In the genomic region with DNA sequence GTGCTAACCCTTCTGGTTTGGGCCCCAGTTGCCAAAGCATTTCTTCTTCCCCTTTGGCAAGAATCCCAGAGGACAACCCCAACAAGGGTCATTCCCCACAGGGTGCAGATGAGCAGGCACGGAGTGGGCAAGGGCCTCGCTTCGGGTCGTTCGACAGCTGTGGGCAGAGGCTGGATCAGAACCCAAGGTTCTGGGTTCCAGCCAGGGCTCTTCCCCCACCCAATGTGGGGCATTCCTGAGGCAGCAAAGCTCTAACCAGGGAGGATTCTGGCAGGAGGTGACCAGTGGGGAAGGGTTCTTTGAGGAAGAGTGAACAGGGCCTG, we compare ENCODE assay signal across 21 cellular contexts. TPM values are rescaled to one million over a fixed set of nuclear protein-coding genes. Genes with fewer than 3 reads are reported as not detected.
DNase-seq lines count a peak whose midpoint lies in the region; ATAC-seq and TF ChIP-seq lines count a peak whose summit lies in the region.
"Had no signal": no experiment of that assay in that cellular context is flagged by ENCODE, and none has a peak within 500 bp of the region (broad histone marks: within the 10 kb centered on the region; RNA-seq: fewer than 3 reads in every experiment).

No MANE protein-coding gene starts in this region.

- no peaks in the 10 kb centered on the region for H3K9me3 Mint-ChIP-seq in activated naive CD4-positive, alpha-beta T cell treated with anti-CD3 and anti-CD28 coated beads for 36 hours
- H3K9me3 Mint-ChIP-seq: activated T-helper 17 cell treated with anti-CD3 and anti-CD28 coated beads, Interleukin-2, amount 50 U/mL, for 72 hours had no signal

- H3K27me3 Mint-ChIP-seq in activated naive CD4-positive, alpha-beta T cell treated with anti-CD3 and anti-CD28 coated beads for 36 hours (ENCODE audit: low read depth): no peaks in the 10 kb centered on the region
- H3K27me3 Mint-ChIP-seq: activated naive CD8-positive, alpha-beta T cell; activated T-helper 17 cell treated with anti-CD3 and anti-CD28 coated beads, Interleukin-2, amount 50 U/mL, for 72 hours had no signal

- H3K79me2 ChIP-seq in ACC112 (ENCODE audit: control insufficient read depth, insufficient read depth, low read length, unreplicated experiment): no peaks in the 10 kb centered on the region

- TF ChIP-seq CTCF in esophagus muscularis mucosa (IDR thresholded peaks at IDR 0.05): no peak
- TF ChIP-seq CTCF in ovary (IDR thresholded peaks at IDR 0.05): no peak

- no peak for ATAC-seq in HG03442 (IDR thresholded peaks at IDR 0.05; ENCODE audit: unreplicated experiment)
- ATAC-seq: activated T-helper 17 cell treated with anti-CD3 and anti-CD28 coated beads, Interleukin-2, amount 50 U/mL, for 72 hours; foreskin keratinocyte; HepG2; PC-3 had no signal

- H3K4me1 Mint-ChIP-seq in activated naive CD4-positive, alpha-beta T cell treated with anti-CD3 and anti-CD28 coated beads for 36 hours (ENCODE audit: low read depth): peaks cover 16% of the 10 kb centered on the region

- H3K4me1 ChIP-seq in ACC112 (ENCODE audit: control insufficient read depth, insufficient read depth, low read length, unreplicated experiment) (peaks cover 45% of the 10 kb centered on the region), HUES48 (ENCODE audit: control insufficient read depth, insufficient read depth, low read length) (peaks cover 25% of the 10 kb centered on the region), esophagus muscularis mucosa (peaks cover 60 to 61% (median 60%) of the 10 kb centered on the region in 4 donors), ovary (ENCODE audit: insufficient read depth) (peaks cover 19% of the 10 kb centered on the region)
- H3K4me1 ChIP-seq: foreskin keratinocyte had no signal

- no peaks in the 10 kb centered on the region for H3K9me3 ChIP-seq in HUES48 (ENCODE audit: control insufficient read depth, insufficient read depth, low read length)
- no peaks in the 10 kb centered on the region for H3K9me3 ChIP-seq in esophagus muscularis mucosa
- no peaks in the 10 kb centered on the region for H3K9me3 ChIP-seq in ovary
- H3K9me3 ChIP-seq: HAP-1, thoracic aorta had no signal

- H3K36me3 ChIP-seq in ACC112 (ENCODE audit: insufficient read depth, low read length) (no peaks in the 10 kb centered on the region), HUES48 (ENCODE audit: control insufficient read depth, insufficient read depth, low read length) (no peaks in the 10 kb centered on the region), esophagus muscularis mucosa (no peaks in the 10 kb centered on the region), ovary (no peaks in the 10 kb centered on the region), H7 (replicated peaks; ENCODE audit: control insufficient read depth, insufficient read depth, low read length) (no peaks in the 10 kb centered on the region)
- H3K36me3 ChIP-seq: HAP-1, thoracic aorta had no signal

- TF ChIP-seq EP300 in esophagus muscularis mucosa (IDR thresholded peaks at IDR 0.05) (no peak), ovary (IDR thresholded peaks at IDR 0.05) (no peak)

- H3K27ac ChIP-seq in ACC112 (ENCODE audit: low read depth, low read length) (peak overlapping the region; percentile 89; the same call in 1 of the 2 replicates), HUES48 (ENCODE audit: low read depth, low read length) (peak overlapping the region; percentile 64), esophagus muscularis mucosa (replicated peaks in 1 of 4) (peak overlapping the region; percentile 7 to 62 (median 36)), ovary (peak overlapping the region; percentile 54 to 71)
- H3K27ac ChIP-seq: foreskin keratinocyte had no signal

- no peaks in the 10 kb centered on the region for H3K36me3 Mint-ChIP-seq in activated naive CD4-positive, alpha-beta T cell treated with anti-CD3 and anti-CD28 coated beads for 36 hours (ENCODE audit: low read depth)
- H3K36me3 Mint-ChIP-seq: activated naive CD8-positive, alpha-beta T cell had no signal

- intact Hi-C loops in esophagus muscularis mucosa (cut with DNase I) (loop anchor here (10.0 kb wide), 1 partner anchor 344 kb away; no protein-coding TSS in a partner anchor), ovary (cut with DNase I) (loop anchor here in 2 of 4 donors (10.0 kb wide), 2 partner anchors 344 to 364 kb away; no protein-coding TSS in a partner anchor)
- intact Hi-C loops in activated naive CD4-positive, alpha-beta T cell treated with anti-CD3 and anti-CD28 coated beads for 36 hours (cut with micrococcal nuclease): no loop called here

- TF ChIP-seq POLR2A in esophagus muscularis mucosa (IDR thresholded peaks at IDR 0.05; ENCODE audit: low read depth) (no peak), ovary (IDR thresholded peaks at IDR 0.05) (no peak)

- H3K4me3 Mint-ChIP-seq in activated naive CD4-positive, alpha-beta T cell treated with anti-CD3 and anti-CD28 coated beads for 36 hours: no peak overlapping the region
- H3K4me3 Mint-ChIP-seq: activated naive CD8-positive, alpha-beta T cell; activated T-helper 17 cell treated with anti-CD3 and anti-CD28 coated beads, Interleukin-2, amount 50 U/mL, for 72 hours had no signal

- no peak for DNase-seq in esophagus muscularis mucosa (ENCODE audit: extremely low spot score)
- no peak for DNase-seq in ovary
- DNase-seq in activated naive CD4-positive, alpha-beta T cell treated with anti-CD3 and anti-CD28 coated beads for 36 hours: no peak
- DNase-seq in H7: no peak
- DNase-seq in SKM-1 treated with dmso at 0.1 percent for 144 hours (lab: John Stamatoyannopoulos, UW; ENCODE audit: unreplicated experiment): no peak
- DNase-seq: activated CD4-positive, alpha-beta T cell treated with anti-CD3 and anti-CD28 coated beads, Interleukin-2, amount 50 U/mL, for 48 hours; activated CD8-positive, alpha-beta memory T cell treated with anti-CD3 and anti-CD28 coated beads, Interleukin-2, amount 50 U/mL, for 4 hours; foreskin keratinocyte; NCI-H446 treated with DMSO at 0.1 percent for 48 hours; PC-3; stimulated activated CD4-positive, alpha-beta T cell treated with anti-CD3 and anti-CD28 coated beads, Interleukin-4, amount 100 ng/mL, for 1 hour had no signal

- H2AFZ ChIP-seq in ACC112 (ENCODE audit: low read length, unreplicated experiment): no peak overlapping the region

- no peak overlapping the region for H3K9ac ChIP-seq in HUES48 (ENCODE audit: low read depth, low read length)

- no peak overlapping the region for H3K4me3 ChIP-seq in ACC112 (ENCODE audit: low read depth, low read length)
- H3K4me3 ChIP-seq in HUES48 (ENCODE audit: low read depth, low read length): no peak overlapping the region
- H3K4me3 ChIP-seq in esophagus muscularis mucosa: no peak overlapping the region
- H3K4me3 ChIP-seq in ovary: no peak overlapping the region
- H3K4me3 ChIP-seq in H7 (ENCODE audit: insufficient read depth, low read depth, low read length): no peak overlapping the region
- H3K4me3 ChIP-seq: HAP-1, thoracic aorta had no signal

- H3K27me3 ChIP-seq in ACC112 (ENCODE audit: insufficient read depth, low read length): no peaks in the 10 kb centered on the region
- no peaks in the 10 kb centered on the region for H3K27me3 ChIP-seq in HUES48 (ENCODE audit: control insufficient read depth, insufficient read depth, low read length)
- H3K27me3 ChIP-seq in esophagus muscularis mucosa: peaks cover 0 to 15% (median 0%) of the 10 kb centered on the region in 4 donors
- no peaks in the 10 kb centered on the region for H3K27me3 ChIP-seq in ovary
- no peaks in the 10 kb centered on the region; the same call in 1 of the 2 replicates for H3K27me3 ChIP-seq in H7 (ENCODE audit: control insufficient read depth, insufficient read depth, low read length)

- no peak overlapping the region for H3K27ac Mint-ChIP-seq in activated naive CD4-positive, alpha-beta T cell treated with anti-CD3 and anti-CD28 coated beads for 36 hours
- H3K27ac Mint-ChIP-seq: activated naive CD8-positive, alpha-beta T cell; activated T-helper 17 cell treated with anti-CD3 and anti-CD28 coated beads, Interleukin-2, amount 50 U/mL, for 72 hours had no signal

- CTCF ChIA-PET in activated naive CD4-positive, alpha-beta T cell treated with anti-CD3 and anti-CD28 coated beads for 36 hours (lab: Charles Lee): no interaction called here

- 95% methylated on average over 4 of the region's 5 CpGs for WGBS in esophagus muscularis mucosa
- 67 to 88% (median 68%) methylated on average over 5 of the region's 5 CpGs for WGBS in ovary, 3 donors

RNA-seq across cellular contexts. Expression of a gene that starts 48.3 kb away (rescaled TPM):
- total RNA-seq in esophagus muscularis mucosa: 1 to 10 TPM; 1.7 to 2.5 (median 1.8) TPM
- total RNA-seq in ovary: 10 to 100 TPM; 19.9 to 61.3 (median 32.3) TPM
- 1,000 to 10,000 TPM in 1 of 2 donors, 10 to 100 TPM in 1; 30.1 to 1,902 TPM for polyA plus RNA-seq in ovary
- total RNA-seq in activated naive CD4-positive, alpha-beta T cell treated with anti-CD3 and anti-CD28 coated beads for 36 hours: not detected
- 5.2 and 5.6 TPM in 2 replicates for total RNA-seq in H7 (2014; rRNA removed; shearing (Covaris generic))
- total RNA-seq: activated T-helper 17 cell treated with anti-CD3 and anti-CD28 coated beads, Interleukin-2, amount 50 U/mL, for 72 hours; foreskin keratinocyte; lung microvascular endothelial cell; thoracic aorta had no signal
- polyA plus RNA-seq: keratinocyte had no signal

Comparison
In these comparisons a context has a peak if more than half of its experiments do, and no peak if none do; other contexts are left out.
1. H3K27ac ChIP-seq: peak in every context shown above with its lines; median percentile 89 in ACC112; 64 in HUES48; 62 in ovary; 36 in esophagus muscularis mucosa.